Comparison of ENCODE assay signal across 1 cellular context in genomic region chr17:45731459-45731858, GRCh38.
TF ChIP-seq lines count a peak whose summit lies in the region.

No MANE protein-coding gene starts in this region.

TF ChIP-seq in HEK293, 187 proteins besides CTCF, POLR2A, EP300 and RAD21 (continued from another document):
- TF ChIP-seq ZNF704 (tag by site-specific recombination; IDR thresholded peaks at IDR 0.05) = no peak
- no peak for TF ChIP-seq ZNF677 (tag by site-specific recombination; IDR thresholded peaks at IDR 0.05)
- peak; percentile 23; the same call in 1 of the 2 replicates for TF ChIP-seq ZNF140 (tag by site-specific recombination; IDR thresholded peaks at IDR 0.05)
- no peak for TF ChIP-seq ZNF398 (tag by site-specific recombination; IDR thresholded peaks at IDR 0.05)
- TF ChIP-seq ZNF610 (tag by site-specific recombination; IDR thresholded peaks at IDR 0.05; ENCODE audit: borderline replicate concordance) = no peak
- TF ChIP-seq KLF10 (tag by site-specific recombination; IDR thresholded peaks at IDR 0.05) = no peak
- no peak for TF ChIP-seq ZNF311 (tag by site-specific recombination; IDR thresholded peaks at IDR 0.05; ENCODE audit: borderline replicate concordance)
- 0 out of 2 replicates have a peak, but pooled peaks have one; percentile 31 for TF ChIP-seq ZNF266 (tag by site-specific recombination; IDR thresholded peaks at IDR 0.05; ENCODE audit: low read depth)
- TF ChIP-seq OVOL3 (tag by site-specific recombination; IDR thresholded peaks at IDR 0.05) = no peak
- no peak for TF ChIP-seq ZNF518A (tag by site-specific recombination; conservative IDR thresholded peaks at IDR 0.05; ENCODE audit: low read depth)
- no peak for TF ChIP-seq REPIN1 (tag by site-specific recombination; IDR thresholded peaks at IDR 0.05; ENCODE audit: low read depth)
- no peak for TF ChIP-seq ZNF664 (tag by site-specific recombination; IDR thresholded peaks at IDR 0.05)
- TF ChIP-seq ZNF776 (tag by site-specific recombination; IDR thresholded peaks at IDR 0.05; ENCODE audit: borderline replicate concordance) = no peak
- TF ChIP-seq ZNF280C (tag by site-specific recombination; IDR thresholded peaks at IDR 0.05) = no peak
- peak; percentile 88; the same call in 1 of the 2 replicates for TF ChIP-seq TRIM28 (IDR thresholded peaks at IDR 0.05; ENCODE audit: borderline replicate concordance, low read length)
TF ChIP-seq in HEK293: peak in this region for 4.
